ENCODE assay signal across 26 cellular contexts in the genomic region with DNA sequence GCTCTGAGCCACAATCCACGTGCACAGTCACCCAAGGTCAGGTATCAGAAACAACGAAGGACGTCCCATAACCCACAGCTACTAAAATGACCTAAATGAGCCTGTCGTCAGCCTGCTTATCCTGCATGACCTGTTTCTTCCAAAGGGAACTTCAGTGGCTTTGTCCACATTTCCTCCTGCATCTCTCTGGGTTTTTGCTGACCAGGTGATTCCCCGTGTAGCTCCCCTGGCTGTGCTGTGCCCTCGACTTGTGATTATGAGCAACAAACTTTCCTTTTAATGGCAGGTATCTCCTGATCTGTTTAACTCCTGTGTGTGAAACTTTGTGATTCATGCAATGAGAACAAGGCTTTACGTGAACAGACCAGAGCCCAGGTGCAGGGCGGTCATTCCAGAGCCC.
"Had no signal": no experiment of that assay in that cellular context is flagged by ENCODE, and none has a peak within 500 bp of the region (broad histone marks: within the 10 kb centered on the region; RNA-seq: fewer than 3 reads in every experiment).

No MANE protein-coding gene starts in this region.

- DNase-seq: colonic mucosa; cortex of kidney; effector CD8-positive, alpha-beta T cell; effector memory CD8-positive, alpha-beta T cell; endodermal cell; erythroblast; esophagus squamous epithelium; foreskin fibroblast; foreskin melanocyte; gastrocnemius medialis; glutamatergic neuron; head of caudate nucleus; heart right ventricle; hippocampal formation; left colon; left lung; left ventricle myocardium superior; lower lobe of right lung; mesenchymal stem cell; mucosa of descending colon; naive B cell had no signal

- H3K4me3 ChIP-seq: colonic mucosa, esophagus squamous epithelium, gastrocnemius medialis, heart right ventricle, left lung, lower lobe of right lung, mucosa of descending colon had no signal

- ATAC-seq: effector memory CD8-positive, alpha-beta T cell; esophagus mucosa; gastrocnemius medialis; heart right ventricle; left colon; left lung; left ventricle myocardium superior; lower lobe of right lung; mucosa of descending colon had no signal

- H3K36me3 ChIP-seq: colonic mucosa, esophagus squamous epithelium, gastrocnemius medialis, heart right ventricle, left lung, lower lobe of right lung had no signal

- H3K9me3 ChIP-seq: colonic mucosa had no signal

- H3K4me1 ChIP-seq: colonic mucosa, esophagus squamous epithelium, gastrocnemius medialis, heart right ventricle, left lung, lower lobe of right lung had no signal

- H3K27ac ChIP-seq: colonic mucosa, epithelial cell of prostate, esophagus squamous epithelium, gastrocnemius medialis, heart right ventricle, left lung, lower lobe of right lung had no signal

- FAIRE-seq: endometrium, islet of Langerhans, keratinocyte had no signal

- H3K27me3 ChIP-seq: colonic mucosa, esophagus squamous epithelium, gastrocnemius medialis, left lung had no signal
